Comparison of ENCODE assay signal across 20 cellular contexts in genomic region chr7:147413243-147413642, GRCh38.
DNase-seq lines count a peak whose midpoint lies in the region; ATAC-seq and TF ChIP-seq lines count a peak whose summit lies in the region.
"Had no signal": no experiment of that assay in that cellular context is flagged by ENCODE, and none has a peak within 500 bp of the region (broad histone marks: within the 10 kb centered on the region; RNA-seq: fewer than 3 reads in every experiment).

No MANE protein-coding gene starts in this region.

- no peak overlapping the region for H3K18ac ChIP-seq in mesenchymal stem cell (ENCODE audit: low read depth in 1 of 2, low read length in 2 of 2)

- no peaks in the 10 kb centered on the region for H3K9me3 ChIP-seq in mesenchymal stem cell (ENCODE audit: control insufficient read depth, low read length)
- H3K9me3 ChIP-seq: colonic mucosa, vagina had no signal

- peak overlapping the region; percentile 87 for H2AK5ac ChIP-seq in mesenchymal stem cell (ENCODE audit: low read length, severe bottlenecking)

- H3K14ac ChIP-seq in mesenchymal stem cell (ENCODE audit: low read length in 2 of 2): no peak overlapping the region

- H3K27me3 Mint-ChIP-seq in activated naive CD4-positive, alpha-beta T cell treated with anti-CD3 and anti-CD28 coated beads for 36 hours (ENCODE audit: low read depth): no peaks in the 10 kb centered on the region
- H3K27me3 Mint-ChIP-seq: activated naive CD4-positive, alpha-beta T cell treated with anti-CD3 and anti-CD28 coated beads, Interleukin-2, amount 50 U/mL, for 24 hours had no signal

- peak overlapping the region; percentile 46 for H3K27ac Mint-ChIP-seq in activated naive CD4-positive, alpha-beta T cell treated with anti-CD3 and anti-CD28 coated beads for 36 hours
- H3K27ac Mint-ChIP-seq: activated naive CD4-positive, alpha-beta T cell treated with anti-CD3 and anti-CD28 coated beads, Interleukin-2, amount 50 U/mL, for 24 hours; CD14-positive monocyte; endodermal cell had no signal

- H3K4me3 ChIP-seq in WI38 (ENCODE audit: low read depth, low read length): 0 out of 2 replicates have a peak overlapping the region, but pooled peaks have one; percentile 14
- H3K4me3 ChIP-seq in mesenchymal stem cell (ENCODE audit: insufficient read depth in 1 of 2, low read depth in 1 of 2, low read length in 2 of 2): peak overlapping the region in 1 of 2 experiments; percentile 60
- H3K4me3 ChIP-seq: colonic mucosa, left ventricle myocardium inferior, vagina had no signal

- no peak for DNase-seq in activated naive CD4-positive, alpha-beta T cell treated with anti-CD3 and anti-CD28 coated beads for 36 hours
- DNase-seq in activated naive CD4-positive, alpha-beta T cell treated with anti-CD3 and anti-CD28 coated beads, Interleukin-2, amount 50 U/mL, for 16 hours: no peak
- no peak for DNase-seq in mesenchymal stem cell
- no peak for DNase-seq in KG1 (lab: John Stamatoyannopoulos, UW)
- DNase-seq in activated effector memory CD4-positive, alpha-beta T cell treated with Interleukin-2 at 50 U/mL for 16 hours: no peak
- DNase-seq: activated T-cell treated with anti-CD3 and anti-CD28 coated beads, Interleukin-2, amount 50 U/mL, for 48 hours; colonic mucosa; DMS 273 treated with DMSO at 0.1 percent for 48 hours; endodermal cell; KBM-7; left ventricle myocardium inferior; MV-4-11; NCI-H2081; RPMI8226 had no signal

- no peak overlapping the region for H2AFZ ChIP-seq in mesenchymal stem cell (ENCODE audit: low read depth, low read length)

- WGBS in mesenchymal stem cell: 78% methylated on average over 1 of the region's 4 CpGs

- H3K79me1 ChIP-seq in mesenchymal stem cell (replicated peaks; ENCODE audit: low read length, poor library complexity, severe bottlenecking): no peaks in the 10 kb centered on the region

- peaks cover 7% of the 10 kb centered on the region for H3K4me1 ChIP-seq in mesenchymal stem cell (ENCODE audit: control insufficient read depth, insufficient read depth, low read depth, low read length)
- H3K4me1 ChIP-seq: colonic mucosa, left ventricle myocardium inferior, vagina had no signal

- no peak overlapping the region for H4K8ac ChIP-seq in mesenchymal stem cell (ENCODE audit: low read length)

- H2BK15ac ChIP-seq in mesenchymal stem cell (ENCODE audit: low read depth, poor library complexity, severe bottlenecking): no peak overlapping the region

- H2BK120ac ChIP-seq in mesenchymal stem cell (ENCODE audit: low read depth, low read length): no peak overlapping the region

- H3K9me3 Mint-ChIP-seq in activated naive CD4-positive, alpha-beta T cell treated with anti-CD3 and anti-CD28 coated beads for 36 hours: peaks cover 8% of the 10 kb centered on the region
- H3K9me3 Mint-ChIP-seq: activated naive CD4-positive, alpha-beta T cell treated with anti-CD3 and anti-CD28 coated beads, Interleukin-2, amount 50 U/mL, for 24 hours had no signal

- no peak overlapping the region for H3K4me3 Mint-ChIP-seq in activated naive CD4-positive, alpha-beta T cell treated with anti-CD3 and anti-CD28 coated beads for 36 hours
- H3K4me3 Mint-ChIP-seq: activated naive CD4-positive, alpha-beta T cell treated with anti-CD3 and anti-CD28 coated beads, Interleukin-2, amount 50 U/mL, for 24 hours; CD14-positive monocyte; endodermal cell had no signal

- no peaks in the 10 kb centered on the region for H3K36me3 ChIP-seq in mesenchymal stem cell (ENCODE audit: control insufficient read depth in 1 of 2, insufficient read depth in 2 of 2, low read depth in 1 of 2, low read length in 2 of 2)
- H3K36me3 ChIP-seq: colonic mucosa, left ventricle myocardium inferior, vagina had no signal

- H3K9ac ChIP-seq in mesenchymal stem cell (ENCODE audit: low read length): peak overlapping the region; percentile 25

- no peak overlapping the region for H4K91ac ChIP-seq in mesenchymal stem cell (ENCODE audit: low read length)

- no peak overlapping the region for H3K23ac ChIP-seq in mesenchymal stem cell (ENCODE audit: low read length in 2 of 2)

- peak overlapping the region; percentile 66 for H2BK5ac ChIP-seq in mesenchymal stem cell (ENCODE audit: low read depth, low read length, poor library complexity, severe bottlenecking)

- H3K27me3 ChIP-seq in mesenchymal stem cell (ENCODE audit: control insufficient read depth in 1 of 2, insufficient read depth in 1 of 2, low read length in 2 of 2): no peaks in the 10 kb centered on the region
- H3K27me3 ChIP-seq: colonic mucosa, vagina had no signal

- H3K4ac ChIP-seq in mesenchymal stem cell (ENCODE audit: low read depth in 1 of 2, low read length in 2 of 2): no peak overlapping the region

- CTCF ChIA-PET in activated naive CD4-positive, alpha-beta T cell treated with anti-CD3 and anti-CD28 coated beads for 36 hours (lab: Charles Lee): no interaction called here

- ATAC-seq in HG03439 (IDR thresholded peaks at IDR 0.05; ENCODE audit: unreplicated experiment): no peak
- no peak for ATAC-seq in HG03039 (IDR thresholded peaks at IDR 0.05; ENCODE audit: unreplicated experiment)

- intact Hi-C loops in activated naive CD4-positive, alpha-beta T cell treated with anti-CD3 and anti-CD28 coated beads for 36 hours (cut with micrococcal nuclease): no loop called here

- H3K4me2 ChIP-seq in mesenchymal stem cell (ENCODE audit: low read length, poor library complexity, severe bottlenecking): no peak overlapping the region

- H3K27ac ChIP-seq in mesenchymal stem cell (ENCODE audit: low read length, poor library complexity, severe bottlenecking): peak overlapping the region; percentile 96
- H3K27ac ChIP-seq: colonic mucosa, left ventricle myocardium inferior, vagina had no signal

- TF ChIP-seq CTCF in WI38 (IDR thresholded peaks at IDR 0.05; ENCODE audit: low read depth, low read length): no peak

- H3K4me1 Mint-ChIP-seq in activated naive CD4-positive, alpha-beta T cell treated with anti-CD3 and anti-CD28 coated beads for 36 hours (ENCODE audit: low read depth): no peaks in the 10 kb centered on the region
- H3K4me1 Mint-ChIP-seq: activated naive CD4-positive, alpha-beta T cell treated with anti-CD3 and anti-CD28 coated beads, Interleukin-2, amount 50 U/mL, for 24 hours; CD14-positive monocyte had no signal

- no peak overlapping the region for H2BK12ac ChIP-seq in mesenchymal stem cell (ENCODE audit: low read length in 2 of 2)

- no peaks in the 10 kb centered on the region for H3K36me3 Mint-ChIP-seq in activated naive CD4-positive, alpha-beta T cell treated with anti-CD3 and anti-CD28 coated beads for 36 hours (ENCODE audit: low read depth)
- H3K36me3 Mint-ChIP-seq: activated naive CD4-positive, alpha-beta T cell treated with anti-CD3 and anti-CD28 coated beads, Interleukin-2, amount 50 U/mL, for 24 hours; CD14-positive monocyte had no signal
